In genomic region chr9:114405294-114406034, GRCh38 we compare ENCODE assay signal across 8 cellular contexts.
DNase-seq lines count a peak whose midpoint lies in the region; ATAC-seq and TF ChIP-seq lines count a peak whose summit lies in the region.

No MANE protein-coding gene starts in this region.

- ATAC-seq in GM18858 (IDR thresholded peaks at IDR 0.05; ENCODE audit: unreplicated experiment): peak; percentile 85
- peak; percentile 87 for ATAC-seq in HG03060 (IDR thresholded peaks at IDR 0.05; ENCODE audit: low read depth, unreplicated experiment)

- H3K27me3 ChIP-seq in layer of hippocampus (ENCODE audit: control insufficient read depth, insufficient read depth, low read length): no peaks in the 10 kb centered on the region

- H3K27ac ChIP-seq in layer of hippocampus (ENCODE audit: low read depth, low read length): peak overlapping the region; percentile 74

- H3K4me3 ChIP-seq in AG10803 (ENCODE audit: low read length): no peak overlapping the region

- TF ChIP-seq CTCF in AG10803 (conservative IDR thresholded peaks at IDR 0.05; ENCODE audit: low read length): peak; percentile 85

- DNase-seq in AG10803 (ENCODE audit: low read depth) (peak; percentile 73), NCI-H2171 (lab: John Stamatoyannopoulos, UW) (peak; percentile 60)
- peak; percentile 58 for DNase-seq in activated CD4-positive, CD25-positive, alpha-beta regulatory T cell treated with anti-CD3 and anti-CD28 coated beads, Interleukin-2, amount 50 U/mL, for 16 hours (ENCODE audit: low read depth, low spot score)
- peak; percentile 75 for DNase-seq in central memory CD4-positive, alpha-beta T cell
- DNase-seq in stimulated activated CD4-positive, alpha-beta T cell treated with anti-CD3 and anti-CD28 coated beads, Interleukin-4, amount 100 ng/mL, for 4 hours: peak; percentile 64 to 70
